Comparison of ENCODE assay signal across 27 cellular contexts in the genomic region with DNA sequence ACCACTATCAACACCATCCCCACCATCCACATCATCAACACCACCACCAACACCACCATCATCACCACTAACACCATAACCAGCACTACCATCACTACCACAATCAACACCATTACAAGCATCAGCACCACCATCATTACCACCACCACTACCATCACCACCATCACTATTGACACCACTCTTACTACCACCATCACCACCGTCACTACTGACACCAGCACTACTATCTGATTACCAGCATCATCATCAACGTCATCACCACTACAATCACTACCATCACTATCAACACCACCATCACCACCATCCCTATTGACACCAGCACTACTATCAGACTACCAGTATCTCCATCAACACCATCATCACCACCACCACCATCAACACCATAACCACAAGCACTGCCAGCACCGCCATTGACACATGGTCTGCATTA.
"Had no signal": no experiment of that assay in that cellular context is flagged by ENCODE, and none has a peak within 500 bp of the region (broad histone marks: within the 10 kb centered on the region; RNA-seq: fewer than 3 reads in every experiment).

No MANE protein-coding gene starts in this region.

- H3K4me3 ChIP-seq: colonic mucosa, dorsolateral prefrontal cortex, esophagus muscularis mucosa, hepatocyte, left ventricle myocardium inferior, pancreas, psoas muscle, thyroid gland, upper lobe of right lung had no signal

- H3K79me2 ChIP-seq: hepatocyte had no signal

- H3K27me3 ChIP-seq: colonic mucosa, hepatocyte, neutrophil, pancreas, thyroid gland had no signal

- H3K4me3 Mint-ChIP-seq: activated B cell treated with CpG ODN at 0.5 μM for 24 hours; activated CD4-positive, alpha-beta T cell treated with anti-CD3 and anti-CD28 coated beads for 36 hours; activated naive CD8-positive, alpha-beta T cell treated with anti-CD3 and anti-CD28 coated beads for 36 hours; activated T-cell treated with anti-CD3 and anti-CD28 coated beads, Interleukin-2, amount 50 U/mL, for 24 hours; nephron had no signal

- ATAC-seq: activated CD4-positive, alpha-beta T cell treated with anti-CD3 and anti-CD28 coated beads for 36 hours; activated T-helper 17 cell treated with anti-CD3 and anti-CD28 coated beads, Interleukin-2, amount 50 U/mL, for 72 hours; pancreas; psoas muscle; right cardiac atrium; upper lobe of right lung had no signal

- H3K27me3 Mint-ChIP-seq: activated B cell treated with CpG ODN at 0.5 μM for 24 hours; activated CD4-positive, alpha-beta T cell treated with anti-CD3 and anti-CD28 coated beads for 36 hours; activated naive CD8-positive, alpha-beta T cell treated with anti-CD3 and anti-CD28 coated beads for 36 hours; activated T-cell treated with anti-CD3 and anti-CD28 coated beads, Interleukin-2, amount 50 U/mL, for 24 hours; activated T-helper 17 cell treated with anti-CD3 and anti-CD28 coated beads, Interleukin-2, amount 50 U/mL, for 72 hours; stimulated activated naive CD8-positive, alpha-beta T cell treated with anti-CD3 and anti-CD28 coated beads, Interleukin-15, Interleukin-2, amounts not matched to agents 100 ng/mL and 50 ng/mL, for 24 hours had no signal

- H3K4me1 ChIP-seq: colonic mucosa, left ventricle myocardium inferior, pancreas, psoas muscle, thyroid gland had no signal

- DNase-seq: activated B cell treated with CpG ODN at 0.5 μM for 24 hours; activated CD4-positive, alpha-beta T cell treated with anti-CD3 and anti-CD28 coated beads for 36 hours; activated CD4-positive, alpha-beta T cell treated with anti-CD3 and anti-CD28 coated beads, Interleukin-2, amount 50 U/mL, for 48 hours; activated naive CD8-positive, alpha-beta T cell treated with anti-CD3 and anti-CD28 coated beads for 36 hours; activated T-cell treated with anti-CD3 and anti-CD28 coated beads, Interleukin-2, amount 50 U/mL, for 24 hours; colonic mucosa; dorsolateral prefrontal cortex; glutamatergic neuron; kidney glomerular epithelial cell; left ventricle myocardium inferior; psoas muscle; right cardiac atrium; stimulated activated CD4-positive, alpha-beta T cell treated with anti-CD3 and anti-CD28 coated beads, Interleukin-12 subunit alpha, Interleukin-12 subunit beta, amount 100 ng/mL, for 4 hours; stimulated activated CD4-positive, alpha-beta T cell treated with anti-CD3 and anti-CD28 coated beads, Interleukin-4, amount 100 ng/mL, for 4 hours; substantia nigra; T1000; thyroid gland; upper lobe of right lung had no signal

- FAIRE-seq: astrocyte, frontal cortex, pancreas had no signal

- H3K4me2 ChIP-seq: hepatocyte had no signal

- H2AFZ ChIP-seq: hepatocyte had no signal

- H3K9me3 ChIP-seq: colonic mucosa, esophagus muscularis mucosa, left ventricle myocardium inferior, neutrophil, pancreas, psoas muscle, thyroid gland, upper lobe of right lung had no signal

- H3K36me3 ChIP-seq: colonic mucosa, esophagus muscularis mucosa, left ventricle myocardium inferior, neutrophil, pancreas, thyroid gland, upper lobe of right lung had no signal

- H3K9me3 Mint-ChIP-seq: activated B cell treated with CpG ODN at 0.5 μM for 24 hours; activated T-cell treated with anti-CD3 and anti-CD28 coated beads, Interleukin-2, amount 50 U/mL, for 24 hours; activated T-helper 17 cell treated with anti-CD3 and anti-CD28 coated beads, Interleukin-2, amount 50 U/mL, for 72 hours; nephron; stimulated activated naive CD8-positive, alpha-beta T cell treated with anti-CD3 and anti-CD28 coated beads, Interleukin-15, Interleukin-2, amounts not matched to agents 100 ng/mL and 50 ng/mL, for 24 hours had no signal

- H3K27ac Mint-ChIP-seq: activated B cell treated with CpG ODN at 0.5 μM for 24 hours; activated CD4-positive, alpha-beta T cell treated with anti-CD3 and anti-CD28 coated beads for 36 hours; nephron had no signal

- H3K27ac ChIP-seq: colonic mucosa, dorsolateral prefrontal cortex, esophagus muscularis mucosa, hepatocyte, left ventricle myocardium inferior, pancreas, psoas muscle, thyroid gland, upper lobe of right lung had no signal
